2 cellular contexts compared by ENCODE assay signal in genomic region chr21:45417256-45417950, GRCh38.
TF ChIP-seq lines count a peak whose summit lies in the region.

No MANE protein-coding gene starts in this region.

TF ChIP-seq in GM23338, 12 proteins besides CTCF, POLR2A, EP300 and RAD21 (continued from another document):
- no peak for TF ChIP-seq ZNF462 (CRISPR knock-in tag; IDR thresholded peaks at IDR 0.05)
- no peak for TF ChIP-seq ETS1 (IDR thresholded peaks at IDR 0.05)
- TF ChIP-seq EZH2phosphoT487 (IDR thresholded peaks at IDR 0.05; ENCODE audit: unreplicated experiment) = no peak
- no peak for TF ChIP-seq EZH2 (IDR thresholded peaks at IDR 0.05; ENCODE audit: low read depth, unreplicated experiment)
- TF ChIP-seq POLR2AphosphoS5 (IDR thresholded peaks at IDR 0.05; ENCODE audit: low read depth) = no peak
- no peak for TF ChIP-seq JUNB (IDR thresholded peaks at IDR 0.05; ENCODE audit: unreplicated experiment)
- no peak for TF ChIP-seq ZNF114 (CRISPR knock-in tag; IDR thresholded peaks at IDR 0.05)
- TF ChIP-seq STAT1 (IDR thresholded peaks at IDR 0.05; ENCODE audit: unreplicated experiment) = no peak
- no peak for TF ChIP-seq REST (IDR thresholded peaks at IDR 0.05; ENCODE audit: unreplicated experiment)
TF ChIP-seq in GM23338: peak in this region for 0.

TF ChIP-seq in WTC11, 78 proteins besides CTCF, POLR2A, EP300 and RAD21 (continued from another document):
- TF ChIP-seq PRDM15 (CRISPR knock-in tag; IDR thresholded peaks at IDR 0.05) = 0 out of 2 replicates have a peak, but pooled peaks have one; percentile 18
